26 cellular contexts compared by ENCODE assay signal in genomic region chr1:14138135-14138506, GRCh38.
A peak's percentile ranks its signal among the peaks of the same experiment; 100 is the strongest.
DNase-seq lines count a peak whose midpoint lies in the region; ATAC-seq, FAIRE-seq and TF ChIP-seq lines count a peak whose summit lies in the region.
"Had no signal": no experiment of that assay in that cellular context is flagged by ENCODE, and none has a peak within 500 bp of the region (broad histone marks: within the 10 kb centered on the region; RNA-seq: fewer than 3 reads in every experiment).

No MANE protein-coding gene starts in this region.

- no peak overlapping the region for H3K27ac Mint-ChIP-seq in Calu3 (ENCODE audit: unreplicated experiment)
- H3K27ac Mint-ChIP-seq: activated naive CD8-positive, alpha-beta T cell; CD4-positive, alpha-beta memory T cell; memory B cell; nephron; stimulated activated memory B cell treated with anti-CD40 and anti-IgM and Interleukin-4, amounts not matched to agents 10 μg/mL and 1 μg/mL and 100 μg/mL, for 72 hours; type B pancreatic cell had no signal

- no peaks in the 10 kb centered on the region for H3K36me3 Mint-ChIP-seq in Calu3 (ENCODE audit: insufficient read depth, unreplicated experiment)
- H3K36me3 Mint-ChIP-seq: activated naive CD8-positive, alpha-beta T cell; CD4-positive, alpha-beta memory T cell; memory B cell; stimulated activated memory B cell treated with anti-CD40 and anti-IgM and Interleukin-4, amounts not matched to agents 10 μg/mL and 1 μg/mL and 100 μg/mL, for 72 hours; type B pancreatic cell had no signal

- H3K27me3 Mint-ChIP-seq in Calu3 (ENCODE audit: unreplicated experiment): no peaks in the 10 kb centered on the region
- H3K27me3 Mint-ChIP-seq: stimulated activated memory B cell treated with anti-CD40 and anti-IgM and Interleukin-4, amounts not matched to agents 10 μg/mL and 1 μg/mL and 100 μg/mL, for 72 hours had no signal

- no peak for TF ChIP-seq CTCF in GM12865 (IDR thresholded peaks at IDR 0.05; ENCODE audit: insufficient read depth, low read depth, low read length, missing control alignments)
- TF ChIP-seq CTCF in Calu3 (IDR thresholded peaks at IDR 0.05; ENCODE audit: unreplicated experiment): no peak

- peak; percentile 2 for DNase-seq in GM12865 (ENCODE audit: low read depth)
- DNase-seq in RCC 7860 (ENCODE audit: low spot score): peak; percentile 34
- peak; percentile 99 for DNase-seq in epithelial cell of prostate (ENCODE audit: low read depth, low spot score)
- peak; percentile 24 for DNase-seq in kidney glomerular epithelial cell (lab: John Stamatoyannopoulos, UW)
- DNase-seq in amygdala (lab: John Stamatoyannopoulos, UW): no peak
- DNase-seq in Calu3: no peak
- DNase-seq in KG1 (lab: John Stamatoyannopoulos, UW): no peak
- DNase-seq: activated CD4-positive, alpha-beta T cell treated with anti-CD3 and anti-CD28 coated beads for 48 hours; activated effector memory CD4-positive, alpha-beta T cell treated with Interleukin-2 at 50 U/mL for 16 hours; activated T-cell treated with anti-CD3 and anti-CD28 coated beads, Interleukin-2, amount 50 U/mL, for 1 hour; CD4-positive, alpha-beta memory T cell; cortex of kidney; effector memory CD4-positive, alpha-beta T cell; erythroblast; H7; Karpas-422; NCI-H146 had no signal

- no peak for FAIRE-seq in RCC 7860 (lab: Jason Lieb, UNC)
- FAIRE-seq: frontal cortex, GM18507, GM19239 had no signal

- no peaks in the 10 kb centered on the region for H3K4me1 Mint-ChIP-seq in Calu3 (ENCODE audit: low read depth, unreplicated experiment)
- H3K4me1 Mint-ChIP-seq: CD4-positive, alpha-beta memory T cell; memory B cell; stimulated activated memory B cell treated with anti-CD40 and anti-IgM and Interleukin-4, amounts not matched to agents 10 μg/mL and 1 μg/mL and 100 μg/mL, for 72 hours had no signal

- H3K4me3 Mint-ChIP-seq in Calu3 (ENCODE audit: low read depth, unreplicated experiment): no peak overlapping the region
- H3K4me3 Mint-ChIP-seq: activated naive CD8-positive, alpha-beta T cell; CD4-positive, alpha-beta memory T cell; memory B cell; nephron; stimulated activated memory B cell treated with anti-CD40 and anti-IgM and Interleukin-4, amounts not matched to agents 10 μg/mL and 1 μg/mL and 100 μg/mL, for 72 hours; type B pancreatic cell had no signal

- ATAC-seq in HG03442 (IDR thresholded peaks at IDR 0.05; ENCODE audit: unreplicated experiment): no peak
- ATAC-seq: stimulated activated memory B cell treated with anti-CD40 and anti-IgM and Interleukin-4, amounts not matched to agents 10 μg/mL and 1 μg/mL and 100 μg/mL, for 72 hours had no signal

- no peak overlapping the region for H3K4me3 ChIP-seq in GM12865 (ENCODE audit: low read depth, low read length)

- no peaks in the 10 kb centered on the region for H3K9me3 Mint-ChIP-seq in Calu3 (ENCODE audit: low read depth, unreplicated experiment)
- H3K9me3 Mint-ChIP-seq: memory B cell; stimulated activated memory B cell treated with anti-CD40 and anti-IgM and Interleukin-4, amounts not matched to agents 10 μg/mL and 1 μg/mL and 100 μg/mL, for 72 hours; type B pancreatic cell had no signal

- H3K27ac ChIP-seq in epithelial cell of prostate: peak overlapping the region; percentile 93

- intact Hi-C loops in Calu3 (cut with micrococcal nuclease; ENCODE audit: unreplicated experiment): no loop called here

- CTCF ChIA-PET in Calu3 (lab: Charles Lee): no interaction called here

- no TSS peak for BruUV-seq in Calu3 (replicated peaks; lab: Mats Ljungman, UMichigan)

Comparison
In these comparisons a context has a peak if more than half of its experiments do, and no peak if none do; other contexts are left out.
1. DNase-seq: peak in GM12865 (single experiment), RCC 7860 (single experiment), epithelial cell of prostate (single experiment) and kidney glomerular epithelial cell (single experiment); none in amygdala (0 of 56), Calu3 (single experiment) and KG1 (single experiment).